Comparison of ENCODE assay signal across 8 cellular contexts in the genomic region with DNA sequence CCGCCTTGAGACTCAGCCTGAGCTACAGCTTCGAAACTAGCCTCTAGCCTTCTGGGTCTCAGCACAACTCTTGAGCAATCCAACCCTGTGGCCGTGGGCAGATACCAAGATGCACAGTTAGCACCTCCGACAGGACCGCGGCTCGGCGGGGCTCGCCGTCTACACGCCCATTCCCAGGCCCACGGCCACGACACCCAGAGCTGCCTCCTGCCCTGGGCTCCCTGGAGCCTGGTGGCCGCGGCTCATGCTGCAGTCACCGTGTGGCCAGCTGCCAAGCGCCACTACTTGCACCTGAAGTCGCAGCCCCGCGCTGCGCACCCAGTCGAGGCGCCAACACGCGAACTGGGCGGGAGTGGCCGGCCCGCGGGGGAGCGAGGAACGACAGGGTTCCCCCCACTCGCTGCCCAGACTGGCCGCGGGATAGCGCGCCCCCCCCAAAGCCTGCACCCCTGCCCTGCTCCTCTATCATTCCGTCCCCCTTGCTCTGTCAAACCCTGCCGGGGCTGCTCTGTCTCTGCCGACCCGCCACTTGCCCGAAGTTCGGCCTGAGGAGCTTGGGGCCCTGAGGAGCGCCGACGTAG. TPM values are rescaled to one million over a fixed set of nuclear protein-coding genes. Genes with fewer than 3 reads are reported as not detected.
A peak's percentile ranks its signal among the peaks of the same experiment; 100 is the strongest.
DNase-seq lines count a peak whose midpoint lies in the region; ATAC-seq, FAIRE-seq and TF ChIP-seq lines count a peak whose summit lies in the region.

No MANE protein-coding gene starts in this region.

- peaks cover 20% of the 10 kb centered on the region for H3K4me1 ChIP-seq in keratinocyte (ENCODE audit: control insufficient read depth, extremely low read depth, insufficient read depth, low read length)

- TF ChIP-seq CTCF in brain microvascular endothelial cell (IDR thresholded peaks at IDR 0.05; ENCODE audit: low read depth, low read length, missing control alignments) (no peak), keratinocyte (optimal IDR thresholded peaks at IDR 0.05 in 1 of 3, IDR thresholded peaks at IDR 0.05 in 1 of 3, conservative IDR thresholded peaks at IDR 0.05 in 1 of 3; ENCODE audit: extremely low read depth in 1 of 3, insufficient read depth in 2 of 3, low read length in 3 of 3) (no peak)

- H3K27ac ChIP-seq in brain microvascular endothelial cell (peak overlapping the region; percentile 21), keratinocyte (ENCODE audit: control insufficient read depth, insufficient read depth, low read length) (peak overlapping the region; percentile 90)

- H2AFZ ChIP-seq in keratinocyte (ENCODE audit: control insufficient read depth, low read length) = peak overlapping the region; percentile 80

- H3K4me3 ChIP-seq in brain microvascular endothelial cell (ENCODE audit: low read depth, low read length) = peak overlapping the region; percentile 99
- peak overlapping the region; percentile 80 to 98 (median 96) for H3K4me3 ChIP-seq in keratinocyte (ENCODE audit: control insufficient read depth in 2 of 3, extremely low read depth in 1 of 3, insufficient read depth in 2 of 3, low read depth in 1 of 3, low read length in 3 of 3)

- no peaks in the 10 kb centered on the region for H3K27me3 ChIP-seq in brain microvascular endothelial cell (replicated peaks)
- H3K27me3 ChIP-seq in keratinocyte (ENCODE audit: control insufficient read depth, extremely low read depth, insufficient read depth, low read length) = no peaks in the 10 kb centered on the region

- dilution Hi-C loops in keratinocyte (cut with MboI; ENCODE audit: extremely low pct_ligation_motif_present, low sequenced_read_pairs) = loop anchor here (25.0 kb wide), 1 partner anchor 104 kb away; the partner anchor contains the start of gene GNL2

- H3K79me2 ChIP-seq in keratinocyte (ENCODE audit: control insufficient read depth, insufficient read depth, low read length) = peaks cover 52% of the 10 kb centered on the region

- peak overlapping the region; percentile 96 for H3K4me2 ChIP-seq in keratinocyte (ENCODE audit: control insufficient read depth, extremely low read depth, insufficient read depth, low read depth, low read length)

- DNase-seq in NCI-H2081 (lab: John Stamatoyannopoulos, UW) = peak; percentile 26 to 66
- DNase-seq in NCI-H2081 treated with DMSO at 0.1 percent for 48 hours (lab: John Stamatoyannopoulos, UW) = no peak
- peak; percentile 73 for DNase-seq in RKO (ENCODE audit: low spot score)
- peak; percentile 31 for DNase-seq in brain microvascular endothelial cell
- no peak for DNase-seq in keratinocyte (ENCODE audit: low read depth, low spot score)
- peak; percentile 36 to 49 for DNase-seq in stimulated activated CD4-positive, alpha-beta T cell treated with anti-CD3 and anti-CD28 coated beads, Interleukin-2, amount 100 ng/mL, for 24 hours
- no peak for DNase-seq in GDM1 (lab: John Stamatoyannopoulos, UW)

- in situ Hi-C loops in brain microvascular endothelial cell (cut with HindIII; ENCODE audit: low pct_ligation_motif_present, low sequenced_read_pairs) = no loop called here

- ATAC-seq in HG03064 (IDR thresholded peaks at IDR 0.05; ENCODE audit: low read depth, unreplicated experiment) = peak; percentile 4

- H4K20me1 ChIP-seq in keratinocyte (ENCODE audit: control insufficient read depth, extremely low read depth, insufficient read depth, low read length) = no peaks in the 10 kb centered on the region

- peaks cover 2% of the 10 kb centered on the region for H3K36me3 ChIP-seq in brain microvascular endothelial cell (replicated peaks)
- H3K36me3 ChIP-seq in keratinocyte (ENCODE audit: control insufficient read depth in 2 of 2, extremely low read depth in 1 of 2, insufficient read depth in 2 of 2, low read length in 2 of 2) = peaks cover 7 to 18% of the 10 kb centered on the region in 2 experiments

- FAIRE-seq in keratinocyte (lab: Jason Lieb, UNC) = no peak

- peak overlapping the region; percentile 94 for H3K9ac ChIP-seq in keratinocyte (ENCODE audit: control insufficient read depth, extremely low read depth, insufficient read depth, low read length)

- H3K9me1 ChIP-seq in keratinocyte (ENCODE audit: control insufficient read depth, extremely low read depth, insufficient read depth, low read length) = no peaks in the 10 kb centered on the region

- H3K9me3 ChIP-seq in keratinocyte (ENCODE audit: control insufficient read depth, low read depth, low read length) = no peaks in the 10 kb centered on the region

RNA-seq across cellular contexts. Expression of gene CDCA8, which starts 0.7 kb away (rescaled TPM):
- polyA plus RNA-seq in keratinocyte = 3.7 to 22.1 TPM (median 15.1 TPM) in 3 replicates
- 0.60 TPM for polyA plus RNA-seq in keratinocyte (2011; ENCODE audit: low read depth)
- 6.7 and 8.3 TPM in 2 replicates for polyA plus RNA-seq in keratinocyte (2011; cell fraction: cytosol; rRNA removed)
- polyA plus RNA-seq in keratinocyte (2011; cell fraction: nucleus; rRNA removed) = 7.8 and 8.3 TPM in 2 replicates
- polyA plus RNA-seq in keratinocyte (2012; ENCODE audit: low replicate concordance) = 1.3 and 14.3 TPM in 2 replicates
- polyA minus RNA-seq in keratinocyte = 4.6 to 16.8 TPM (median 12.1 TPM) in 3 replicates
- polyA minus RNA-seq in keratinocyte (2011; cell fraction: cytosol; rRNA and poly(A)+ RNA removed) = 4.8 TPM
- polyA minus RNA-seq in keratinocyte (2011; cell fraction: nucleus; rRNA and poly(A)+ RNA removed) = 2.3 and 2.6 TPM in 2 replicates

RNA-seq across cellular contexts. Expression of gene RSPO1, which starts 56.9 kb away (rescaled TPM):
- not detected in 3 replicates for polyA plus RNA-seq in keratinocyte
- polyA plus RNA-seq in keratinocyte (2011; ENCODE audit: low read depth) = not detected
- polyA plus RNA-seq in keratinocyte (2011; cell fraction: cytosol; rRNA removed) = not detected in 2 replicates
- polyA plus RNA-seq in keratinocyte (2011; cell fraction: nucleus; rRNA removed) = not detected in 2 replicates
- not detected in 2 replicates for polyA plus RNA-seq in keratinocyte (2012; ENCODE audit: low replicate concordance)
- not detected in 3 replicates for polyA minus RNA-seq in keratinocyte
- not detected for polyA minus RNA-seq in keratinocyte (2011; cell fraction: cytosol; rRNA and poly(A)+ RNA removed)
- polyA minus RNA-seq in keratinocyte (2011; cell fraction: nucleus; rRNA and poly(A)+ RNA removed) = not detected in 2 replicates

Comparison
In these comparisons a context has a peak if more than half of its experiments do, and no peak if none do; other contexts are left out.
1. DNase-seq: peak in NCI-H2081 (2 of 2), RKO (single experiment), brain microvascular endothelial cell (single experiment) and stimulated activated CD4-positive, alpha-beta T cell treated with anti-CD3 and anti-CD28 coated beads, Interleukin-2, amount 100 ng/mL, for 24 hours (2 of 2); none in NCI-H2081 treated with DMSO at 0.1 percent for 48 hours (single experiment), keratinocyte (single experiment) and GDM1 (single experiment).